19 cellular contexts compared by ENCODE assay signal in the genomic region with DNA sequence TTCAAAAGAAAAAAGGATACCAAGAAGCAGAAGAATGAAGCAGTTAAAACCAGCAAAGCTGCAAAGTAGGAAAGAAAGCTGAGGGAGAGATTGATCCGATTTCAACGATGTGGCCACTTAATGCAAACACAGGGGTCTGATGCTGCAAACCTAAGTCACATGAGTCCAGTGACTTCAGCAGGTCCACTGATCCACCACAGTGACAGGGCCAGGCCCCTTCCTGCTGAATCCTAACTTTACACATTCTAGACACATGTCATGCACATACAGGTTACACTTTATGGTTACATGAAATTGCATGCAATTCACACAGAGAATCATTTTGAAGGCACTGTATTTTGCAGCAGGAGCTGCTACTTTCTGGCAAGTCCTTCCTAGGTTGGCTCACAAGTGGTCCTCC. TPM values are rescaled to one million over a fixed set of nuclear protein-coding genes. Genes with fewer than 3 reads are reported as not detected.
A peak's percentile ranks its signal among the peaks of the same experiment; 100 is the strongest.
DNase-seq lines count a peak whose midpoint lies in the region; ATAC-seq, FAIRE-seq and TF ChIP-seq lines count a peak whose summit lies in the region.
"Had no signal": no experiment of that assay in that cellular context is flagged by ENCODE, and none has a peak within 500 bp of the region (broad histone marks: within the 10 kb centered on the region; RNA-seq: fewer than 3 reads in every experiment).

No MANE protein-coding gene starts in this region.

- no peaks in the 10 kb centered on the region for H3K9me2 ChIP-seq in GM23338 (ENCODE audit: insufficient read depth)

- H3K9me3 Mint-ChIP-seq in GM23338 (no peaks in the 10 kb centered on the region), astrocyte (ENCODE audit: unreplicated experiment) (peaks cover 2% of the 10 kb centered on the region), nephron (no peaks in the 10 kb centered on the region), HFFc6 (no peaks in the 10 kb centered on the region)
- H3K9me3 Mint-ChIP-seq: CD4-positive, alpha-beta memory T cell had no signal

- peak; percentile 38 for FAIRE-seq in D721Med (lab: Jason Lieb, UNC)
- FAIRE-seq in astrocyte (lab: Jason Lieb, UNC): no peak
- FAIRE-seq: G401.6, GM12878, H1 had no signal

- H3K4me3 ChIP-seq in GM23338 (no peak overlapping the region), astrocyte (ENCODE audit: insufficient read depth, low read depth, low read length) (no peak overlapping the region)
- H3K4me3 ChIP-seq: GM12878 had no signal

- DNase-seq in D721Med (ENCODE audit: insufficient read length, low spot score): no peak
- no peak for DNase-seq in GM23338 (ENCODE audit: low spot score)
- no peak for DNase-seq in astrocyte (ENCODE audit: low read depth)
- no peak for DNase-seq in HFFc6
- no peak for DNase-seq in NCI-H2227 treated with DMSO at 0.1 percent for 48 hours (lab: John Stamatoyannopoulos, UW)
- DNase-seq in GM10266 (ENCODE audit: extremely low spot score): no peak
- DNase-seq: C1 segment of cervical spinal cord; Calu3; CD4-positive, alpha-beta memory T cell; COR-L47; DMS153; DND-41; H7 had no signal

- H2AFZ ChIP-seq in GM23338 (no peak overlapping the region), astrocyte (ENCODE audit: low read depth, low read length) (no peak overlapping the region)

- no peaks in the 10 kb centered on the region for H3K9me3 ChIP-seq in astrocyte (ENCODE audit: insufficient read depth, low read depth, low read length)

- H4K20me1 ChIP-seq in GM23338 (replicated peaks; ENCODE audit: insufficient read depth) (no peaks in the 10 kb centered on the region), astrocyte (ENCODE audit: insufficient read depth, low read length) (peaks cover 36% of the 10 kb centered on the region)

- H3K79me2 ChIP-seq in GM23338 (replicated peaks; ENCODE audit: insufficient read depth) (no peaks in the 10 kb centered on the region), astrocyte (ENCODE audit: insufficient read depth, low read length) (no peaks in the 10 kb centered on the region)

- no peaks in the 10 kb centered on the region; the same call in 2 of the 3 replicates for H3K36me3 Mint-ChIP-seq in GM23338 (ENCODE audit: low read depth)
- peaks cover 10% of the 10 kb centered on the region for H3K36me3 Mint-ChIP-seq in astrocyte (ENCODE audit: low read depth, unreplicated experiment)
- H3K36me3 Mint-ChIP-seq in nephron (ENCODE audit: low read depth): no peaks in the 10 kb centered on the region
- no peaks in the 10 kb centered on the region for H3K36me3 Mint-ChIP-seq in HFFc6 (ENCODE audit: low read depth)
- H3K36me3 Mint-ChIP-seq: CD4-positive, alpha-beta memory T cell had no signal

- H3K27ac Mint-ChIP-seq in GM23338 (0 out of 2 replicates have a peak overlapping the region, but pooled peaks have one; percentile 22), astrocyte (ENCODE audit: unreplicated experiment) (peak overlapping the region; percentile 16), nephron (peak overlapping the region in 2 of 3 experiments; percentile 50 to 69), HFFc6 (no peak overlapping the region)
- H3K27ac Mint-ChIP-seq: CD4-positive, alpha-beta memory T cell had no signal

- peaks cover 22% of the 10 kb centered on the region for H3K4me1 Mint-ChIP-seq in GM23338
- H3K4me1 Mint-ChIP-seq in astrocyte (ENCODE audit: low read depth, unreplicated experiment): peaks cover 28% of the 10 kb centered on the region
- H3K4me1 Mint-ChIP-seq in nephron: peaks cover 30% of the 10 kb centered on the region
- H3K4me1 Mint-ChIP-seq in HFFc6 (ENCODE audit: low read depth): peaks cover 12% of the 10 kb centered on the region
- H3K4me1 Mint-ChIP-seq: CD4-positive, alpha-beta memory T cell had no signal

- ATAC-seq in GM23338 (no peak), GM18511 (IDR thresholded peaks at IDR 0.05; ENCODE audit: unreplicated experiment) (no peak)
- ATAC-seq: GM12878, HCT116 had no signal

- H3K4me2 ChIP-seq in GM23338 (no peak overlapping the region), astrocyte (ENCODE audit: low read length) (no peak overlapping the region)

- no peak overlapping the region for H3K9ac ChIP-seq in astrocyte (ENCODE audit: low read length)

- peaks cover 7% of the 10 kb centered on the region; the same call in 1 of the 2 replicates for H3K4me1 ChIP-seq in GM23338 (ENCODE audit: insufficient read depth)
- peaks cover 9% of the 10 kb centered on the region for H3K4me1 ChIP-seq in astrocyte (ENCODE audit: insufficient read depth, low read length)

- no peaks in the 10 kb centered on the region for H3K36me3 ChIP-seq in GM23338 (ENCODE audit: insufficient read depth)
- H3K36me3 ChIP-seq in astrocyte (ENCODE audit: insufficient read depth, low read length): peaks cover 3% of the 10 kb centered on the region

- H3K27me3 Mint-ChIP-seq in GM23338 (ENCODE audit: insufficient read depth, low read depth, poor library complexity) (peaks cover 7% of the 10 kb centered on the region), astrocyte (ENCODE audit: low read depth, unreplicated experiment) (no peaks in the 10 kb centered on the region), nephron (ENCODE audit: low read depth) (no peaks in the 10 kb centered on the region), HFFc6 (ENCODE audit: insufficient read depth) (peaks cover 15% of the 10 kb centered on the region)

- H3K27ac ChIP-seq in GM23338 (ENCODE audit: low read depth) (no peak overlapping the region), astrocyte (ENCODE audit: low read depth, low read length) (no peak overlapping the region)

- TF ChIP-seq CTCF in D721Med (IDR thresholded peaks at IDR 0.05; ENCODE audit: insufficient read depth, missing control alignments): no peak
- no peak for TF ChIP-seq CTCF in GM23338 (conservative IDR thresholded peaks at IDR 0.05; ENCODE audit: low read depth in 2 of 2)
- no peak for TF ChIP-seq CTCF in astrocyte (IDR thresholded peaks at IDR 0.05; ENCODE audit: insufficient read depth, low read depth, low read length)
- no peak for TF ChIP-seq CTCF in nephron (IDR thresholded peaks at IDR 0.05; ENCODE audit: unreplicated experiment in 3 of 3)
- TF ChIP-seq CTCF in HFFc6 (IDR thresholded peaks at IDR 0.05): no peak
- TF ChIP-seq CTCF in GM10266 (IDR thresholded peaks at IDR 0.05; ENCODE audit: control insufficient read depth, insufficient read depth, low read depth, missing control alignments): no peak

- H3F3A ChIP-seq in GM23338 (replicated peaks; ENCODE audit: low read depth): peaks cover 1% of the 10 kb centered on the region; the same call in 1 of the 2 replicates

- H3K27me3 ChIP-seq in GM23338 (ENCODE audit: insufficient read depth): no peaks in the 10 kb centered on the region
- no peaks in the 10 kb centered on the region for H3K27me3 ChIP-seq in astrocyte (ENCODE audit: insufficient read depth, low read length)

- H3K4me3 Mint-ChIP-seq in GM23338 (no peak overlapping the region), astrocyte (ENCODE audit: unreplicated experiment) (no peak overlapping the region), nephron (no peak overlapping the region), HFFc6 (no peak overlapping the region)

TF ChIP-seq in GM23338, 12 proteins besides CTCF, POLR2A, EP300 and RAD21 (continues in another document):
- no peak for TF ChIP-seq STAT1 (IDR thresholded peaks at IDR 0.05; ENCODE audit: unreplicated experiment)
- TF ChIP-seq JUNB (IDR thresholded peaks at IDR 0.05; ENCODE audit: unreplicated experiment): no peak

RNA-seq across cellular contexts. Expression of a gene that starts 59.0 kb away (rescaled TPM):
- total RNA-seq in GM23338 (2014; rRNA removed; shearing (Covaris generic)): 91.3 and 93.6 TPM in 2 replicates
- 41.9 and 50.6 TPM in 2 replicates for polyA plus RNA-seq in GM23338 (2016; fragmentation: Nextera tagmentation; extraction: Ambion mirVana)
- 35.0 and 42.6 TPM in 2 replicates for total RNA-seq in astrocyte
- total RNA-seq in HFFc6 (2021; fragmentation: NEBNext Ultra II Directional; extraction: Animal tissue kit (Norgen Biotek cat#: 25700)): 10 to 100 TPM; 20.7 to 42.7 (median 36.3) TPM
